ENCODE assay signal across 34 cellular contexts in genomic region chr18:34097312-34097711, GRCh38.
DNase-seq lines count a peak whose midpoint lies in the region; ATAC-seq, FAIRE-seq and TF ChIP-seq lines count a peak whose summit lies in the region.
"Had no signal": no experiment of that assay in that cellular context is flagged by ENCODE, and none has a peak within 500 bp of the region (broad histone marks: within the 10 kb centered on the region; RNA-seq: fewer than 3 reads in every experiment).

No MANE protein-coding gene starts in this region.

- H3K27me3 ChIP-seq in fibroblast of lung (ENCODE audit: control insufficient read depth, insufficient read depth, low read length) = no peaks in the 10 kb centered on the region
- H3K27me3 ChIP-seq in neuronal stem cell (ENCODE audit: control insufficient read depth in 3 of 3, insufficient read depth in 3 of 3, low read depth in 1 of 3, low read length in 3 of 3) = no peaks in the 10 kb centered on the region
- H3K27me3 ChIP-seq: adrenal gland, body of pancreas, foreskin keratinocyte, heart right ventricle, SJCRH30, upper lobe of left lung had no signal

- no peak overlapping the region for H2AK5ac ChIP-seq in neuronal stem cell (ENCODE audit: low read depth, low read length)

- H3K4me2 ChIP-seq in fibroblast of lung (ENCODE audit: extremely low read depth, insufficient read depth, low read length) (no peak overlapping the region), neuronal stem cell (ENCODE audit: insufficient read depth, low read length, poor library complexity, severe bottlenecking) (no peak overlapping the region)

- H3K9me3 ChIP-seq in fibroblast of lung (ENCODE audit: control insufficient read depth, insufficient read depth, low read depth, low read length) = no peaks in the 10 kb centered on the region
- no peaks in the 10 kb centered on the region for H3K9me3 ChIP-seq in neuronal stem cell (replicated peaks in 1 of 2; ENCODE audit: control insufficient read depth in 2 of 2, insufficient read depth in 1 of 2, low read depth in 1 of 2, low read length in 2 of 2)
- H3K9me3 ChIP-seq: adrenal gland, Caco-2, heart right ventricle, lower lobe of right lung, psoas muscle, SJCRH30, upper lobe of left lung had no signal

- H2BK120ac ChIP-seq in neuronal stem cell (ENCODE audit: low read depth, low read length) = no peak overlapping the region

- FAIRE-seq in HTR-8/SVneo (lab: Jason Lieb, UNC) = no peak

- no peaks in the 10 kb centered on the region for H3K79me2 ChIP-seq in fibroblast of lung (ENCODE audit: control insufficient read depth, insufficient read depth, low read length)

- H2BK12ac ChIP-seq in neuronal stem cell (ENCODE audit: low read length) = no peak overlapping the region

- H3K9ac ChIP-seq in fibroblast of lung (ENCODE audit: insufficient read depth, low read length) (no peak overlapping the region), neuronal stem cell (ENCODE audit: low read depth, low read length, poor library complexity) (no peak overlapping the region)

- no peak overlapping the region for H3K23ac ChIP-seq in neuronal stem cell (ENCODE audit: low read depth, low read length, poor library complexity)

- no peak overlapping the region for H2BK5ac ChIP-seq in neuronal stem cell (ENCODE audit: low read length)

- H3K14ac ChIP-seq in neuronal stem cell (ENCODE audit: low read length) = no peak overlapping the region

- H3K27ac ChIP-seq in fibroblast of lung (ENCODE audit: insufficient read depth, low read length) (no peak overlapping the region), neuronal stem cell (replicated peaks; ENCODE audit: low read length) (no peak overlapping the region)
- H3K27ac ChIP-seq: 22Rv1, adrenal gland, body of pancreas, C4-2B, foreskin keratinocyte, heart right ventricle, lower lobe of right lung, psoas muscle, SJCRH30, upper lobe of left lung had no signal

- no peak overlapping the region for H2BK15ac ChIP-seq in neuronal stem cell (ENCODE audit: low read length)

- no peak overlapping the region for H3K4ac ChIP-seq in neuronal stem cell (ENCODE audit: low read length)

- DNase-seq in DMS 273 (lab: John Stamatoyannopoulos, UW; ENCODE audit: unreplicated experiment) (peak; percentile 1), DMS 273 treated with DMSO at 0.1 percent for 48 hours (lab: John Stamatoyannopoulos, UW) (no peak), NCI-H69 (lab: John Stamatoyannopoulos, UW) (peak; percentile 85), fibroblast of lung (ENCODE audit: low read depth in 2 of 2) (peak; percentile 3 to 53), neuronal stem cell (ENCODE audit: low spot score) (no peak), HTR-8/SVneo (ENCODE audit: insufficient read length, low spot score) (no peak), glomerular visceral epithelial cell (ENCODE audit: extremely low spot score) (no peak)
- DNase-seq: activated CD4-positive, alpha-beta memory T cell treated with anti-CD3 and anti-CD28 coated beads, Interleukin-2, amount 10 ng/mL, durations not matched to agents 7 days and 5 days; activated CD4-positive, alpha-beta T cell treated with anti-CD3 and anti-CD28 coated beads for 1 hour; activated CD8-positive, alpha-beta memory T cell treated with anti-CD3 and anti-CD28 coated beads, Interleukin-2, amount 50 U/mL, for 4 hours; activated naive CD4-positive, alpha-beta T cell treated with anti-CD3 and anti-CD28 coated beads for 36 hours; adrenal gland; body of pancreas; Caco-2; foreskin keratinocyte; GOT3; heart right ventricle; HFFc6; kidney glomerular epithelial cell; lower lobe of right lung; naive thymus-derived CD8-positive, alpha-beta T cell; NCI-H1092; NCI-H2029; nucleus accumbens; psoas muscle; RPMI8226; substantia nigra; SW 1271; upper lobe of left lung had no signal

- H4K91ac ChIP-seq in neuronal stem cell (ENCODE audit: low read depth, low read length, poor library complexity) = no peak overlapping the region

- no peak overlapping the region for H3K18ac ChIP-seq in neuronal stem cell (ENCODE audit: low read length)

- no peak for ATAC-seq in GM18867 (IDR thresholded peaks at IDR 0.05; ENCODE audit: unreplicated experiment)
- ATAC-seq: body of pancreas; foreskin keratinocyte; heart right ventricle; lower lobe of right lung; naive thymus-derived CD8-positive, alpha-beta T cell; psoas muscle; stimulated activated memory B cell treated with anti-CD40 and anti-IgM and Interleukin-4, amounts not matched to agents 10 μg/mL and 1 μg/mL and 100 μg/mL, for 72 hours had no signal

- no peaks in the 10 kb centered on the region for H3K79me1 ChIP-seq in neuronal stem cell (ENCODE audit: low read depth, low read length)

- TF ChIP-seq CTCF in fibroblast of lung (conservative IDR thresholded peaks at IDR 0.05 in 1 of 2, IDR thresholded peaks at IDR 0.05 in 1 of 2; ENCODE audit: low read depth in 1 of 2, low read length in 2 of 2) = no peak

- no peak overlapping the region for H4K8ac ChIP-seq in neuronal stem cell (ENCODE audit: low read depth, low read length)

- no CpG with 5 or more reads among the region's 1 CpG for WGBS in neuronal stem cell (ENCODE audit: extremely low coverage in 2 of 2, insufficient read length in 2 of 2, insufficient replicate concordance in 1 of 2), 2 donors

- no peak overlapping the region for H3K4me3 ChIP-seq in fibroblast of lung (replicated peaks in 1 of 4; ENCODE audit: control extremely low read depth in 1 of 4, insufficient read depth in 1 of 4, low read depth in 3 of 4, low read length in 4 of 4)
- H3K4me3 ChIP-seq in neuronal stem cell (ENCODE audit: low read length in 2 of 2) = no peak overlapping the region
- H3K4me3 ChIP-seq: adrenal gland, body of pancreas, heart right ventricle, lower lobe of right lung, psoas muscle, SJCRH30, upper lobe of left lung had no signal

- H4K20me1 ChIP-seq in fibroblast of lung (ENCODE audit: control insufficient read depth, extremely low read depth, insufficient read depth, low read length) = no peaks in the 10 kb centered on the region

- H3K4me1 ChIP-seq in fibroblast of lung (ENCODE audit: control insufficient read depth, extremely low read depth, insufficient read depth, low read length) (no peaks in the 10 kb centered on the region), neuronal stem cell (ENCODE audit: control insufficient read depth in 2 of 2, insufficient read depth in 1 of 2, low read depth in 1 of 2, low read length in 2 of 2) (peaks cover 2 to 4% of the 10 kb centered on the region in 2 donors)
- H3K4me1 ChIP-seq: adrenal gland, body of pancreas, Caco-2, foreskin keratinocyte, heart right ventricle, lower lobe of right lung, psoas muscle, SJCRH30, upper lobe of left lung had no signal

- H3K36me3 ChIP-seq in fibroblast of lung (ENCODE audit: control insufficient read depth, insufficient read depth, low read length) (no peaks in the 10 kb centered on the region), neuronal stem cell (replicated peaks in 1 of 2; ENCODE audit: control insufficient read depth in 2 of 2, insufficient read depth in 2 of 2, low read length in 2 of 2) (no peaks in the 10 kb centered on the region)
- H3K36me3 ChIP-seq: adrenal gland, heart right ventricle, lower lobe of right lung, SJCRH30, upper lobe of left lung had no signal

- H2AFZ ChIP-seq in fibroblast of lung (ENCODE audit: low read length) = no peak overlapping the region
- H2AFZ ChIP-seq in neuronal stem cell (ENCODE audit: low read length) = peak overlapping the region; percentile 90

Comparison
In these comparisons a context has a peak if more than half of its experiments do, and no peak if none do; other contexts are left out.
1. DNase-seq: peak in DMS 273 (single experiment), NCI-H69 (single experiment) and fibroblast of lung (2 of 2); none in DMS 273 treated with DMSO at 0.1 percent for 48 hours (single experiment), neuronal stem cell (single experiment), HTR-8/SVneo (single experiment) and glomerular visceral epithelial cell (single experiment).